In the genomic region with DNA sequence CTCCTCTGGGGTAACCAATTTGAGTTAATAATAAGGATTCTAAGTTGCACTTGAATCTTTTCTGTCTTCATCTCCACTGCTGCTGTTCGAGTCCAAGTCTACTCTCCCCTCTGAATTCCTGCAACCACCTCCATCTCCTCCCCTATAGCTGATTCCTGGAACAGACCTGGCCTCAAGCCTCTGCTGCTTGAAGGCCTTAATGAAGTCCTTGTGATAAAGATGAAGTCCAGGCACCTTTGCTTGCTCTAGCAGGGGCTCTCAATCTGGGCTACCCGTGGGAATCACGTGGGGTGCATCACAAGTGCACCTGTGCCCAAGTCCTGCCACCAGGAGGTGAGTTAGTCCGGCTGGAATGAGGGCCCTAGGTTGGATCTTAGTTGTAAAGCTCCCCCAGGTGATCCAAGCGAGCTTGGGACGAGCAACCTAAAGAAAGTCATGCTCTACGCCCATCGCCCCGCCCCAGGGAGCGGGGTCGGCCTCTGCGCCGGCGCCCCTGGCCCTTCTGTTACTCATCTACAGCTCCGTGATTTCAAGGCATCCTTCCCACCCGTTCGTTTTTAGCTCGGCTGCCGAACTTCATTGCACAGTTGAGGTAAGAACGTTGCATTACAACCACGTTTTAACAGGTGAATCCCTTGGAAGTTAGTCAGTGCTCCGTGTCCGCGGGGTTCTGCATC, we compare ENCODE assay signal across 8 cellular contexts. TPM values are rescaled to one million over a fixed set of nuclear protein-coding genes. Genes with fewer than 3 reads are reported as not detected.
A peak's percentile ranks its signal among the peaks of the same experiment; 100 is the strongest.
DNase-seq lines count a peak whose midpoint lies in the region; ATAC-seq, FAIRE-seq and TF ChIP-seq lines count a peak whose summit lies in the region.

No MANE protein-coding gene starts in this region.

- H3K27me3 Mint-ChIP-seq in activated T-cell treated with anti-CD3 and anti-CD28 coated beads, Interleukin-2, amount 50 U/mL, for 72 hours (ENCODE audit: low read depth) = no peaks in the 10 kb centered on the region

- peaks cover 2 to 4% of the 10 kb centered on the region in 2 donors for H3K36me3 ChIP-seq in small intestine (ENCODE audit: control insufficient read depth in 2 of 2, insufficient read depth in 2 of 2, low read length in 2 of 2)

- H3K27me3 ChIP-seq in right cardiac atrium (ENCODE audit: control insufficient read depth, insufficient read depth) (no peaks in the 10 kb centered on the region), small intestine (ENCODE audit: control insufficient read depth in 2 of 2, insufficient read depth in 2 of 2, low read length in 2 of 2) (no peaks in the 10 kb centered on the region)

- intact Hi-C loops in right cardiac atrium (cut with DNase I) = no loop called here

- TF ChIP-seq POLR2A in erythroblast (IDR thresholded peaks at IDR 0.05; ENCODE audit: low read length) = no peak

- H3K4me3 ChIP-seq in right cardiac atrium (ENCODE audit: low read length) (peak overlapping the region; percentile 83), small intestine (ENCODE audit: low read depth in 1 of 2, low read length in 2 of 2) (peak overlapping the region; percentile 73 to 74)

- FAIRE-seq in small intestine (lab: Jason Lieb, UNC) = no peak

- no peaks in the 10 kb centered on the region for H3K9me3 Mint-ChIP-seq in activated T-cell treated with anti-CD3 and anti-CD28 coated beads, Interleukin-2, amount 50 U/mL, for 72 hours

- peaks cover 36% of the 10 kb centered on the region for H3K4me1 Mint-ChIP-seq in activated T-cell treated with anti-CD3 and anti-CD28 coated beads, Interleukin-2, amount 50 U/mL, for 72 hours (ENCODE audit: low read depth)

- DNase-seq in COLO668 (lab: John Stamatoyannopoulos, UW; ENCODE audit: unreplicated experiment) (peak; percentile 75), right cardiac atrium (no peak), small intestine (peak; percentile 66), NCI-H2081 treated with DMSO at 0.1 percent for 48 hours (lab: John Stamatoyannopoulos, UW) (no peak), erythroblast (lab: John Stamatoyannopoulos, UW) (no peak)
- peak; percentile 16 to 17 for DNase-seq in activated T-cell treated with anti-CD3 and anti-CD28 coated beads, Interleukin-2, amount 50 U/mL, for 72 hours

- peak overlapping the region; percentile 65 for H3K27ac Mint-ChIP-seq in activated T-cell treated with anti-CD3 and anti-CD28 coated beads, Interleukin-2, amount 50 U/mL, for 72 hours

- H3K36me3 Mint-ChIP-seq in activated T-cell treated with anti-CD3 and anti-CD28 coated beads, Interleukin-2, amount 50 U/mL, for 72 hours (ENCODE audit: insufficient read depth in 2 of 2) = peaks cover 6 to 18% of the 10 kb centered on the region in 2 donors

- H3K4me1 ChIP-seq in right cardiac atrium (ENCODE audit: control insufficient read depth, insufficient read depth, low read length) (peaks cover 3% of the 10 kb centered on the region), small intestine (ENCODE audit: control insufficient read depth in 2 of 2, insufficient read depth in 1 of 2, low read depth in 1 of 2, low read length in 1 of 2) (peaks cover 0 to 2% of the 10 kb centered on the region in 2 donors)

- H3K27ac ChIP-seq in right cardiac atrium (ENCODE audit: low read length) = no peak overlapping the region
- peak overlapping the region; percentile 80 to 94 for H3K27ac ChIP-seq in small intestine (ENCODE audit: low read depth in 1 of 2, low read length in 1 of 2)

- H3K9me3 ChIP-seq in right cardiac atrium (ENCODE audit: control insufficient read depth, low read length) = no peaks in the 10 kb centered on the region
- no peaks in the 10 kb centered on the region for H3K9me3 ChIP-seq in small intestine (ENCODE audit: control insufficient read depth, low read depth)

- H3K4me3 Mint-ChIP-seq in activated T-cell treated with anti-CD3 and anti-CD28 coated beads, Interleukin-2, amount 50 U/mL, for 72 hours = peak overlapping the region; percentile 84 to 85

- WGBS in right cardiac atrium = 33% methylated on average over 24 of the region's 24 CpGs
- WGBS in small intestine, 3 donors = 15 to 30% (median 21%) methylated on average over 24 of the region's 24 CpGs

- ATAC-seq in HG02870 (IDR thresholded peaks at IDR 0.05; ENCODE audit: unreplicated experiment) (peak; percentile 20), right cardiac atrium (peak in 1 of 2 donors; percentile 1), HG03045 (IDR thresholded peaks at IDR 0.05; ENCODE audit: unreplicated experiment) (no peak)
- peak in 1 of 2 donors; percentile 12 for ATAC-seq in activated T-cell treated with anti-CD3 and anti-CD28 coated beads, Interleukin-2, amount 50 U/mL, for 72 hours (replicated peaks in 1 of 2)

RNA-seq across cellular contexts. Expression of a gene that starts 0.9 kb away (rescaled TPM):
- total RNA-seq in activated T-cell treated with anti-CD3 and anti-CD28 coated beads, Interleukin-2, amount 50 U/mL, for 72 hours = 10 to 100 TPM; 70.4 to 75.9 TPM
- 10 to 100 TPM; 56.5 to 71.2 (median 62.4) TPM for total RNA-seq in right cardiac atrium
- polyA plus RNA-seq in right cardiac atrium (98.2 TPM), small intestine (10 to 100 TPM; 50.5 to 79.2 (median 58.6) TPM)

RNA-seq across cellular contexts. Expression of a gene that starts 50.0 kb away (rescaled TPM):
- total RNA-seq in activated T-cell treated with anti-CD3 and anti-CD28 coated beads, Interleukin-2, amount 50 U/mL, for 72 hours = 10 to 100 TPM; 62.3 to 75.0 TPM
- 10 to 100 TPM; 14.1 to 19.7 (median 16.1) TPM for total RNA-seq in right cardiac atrium
- 13.1 TPM for polyA plus RNA-seq in right cardiac atrium
- polyA plus RNA-seq in small intestine = 10 to 100 TPM; 11.1 to 21.7 (median 15.2) TPM

RNA-seq across cellular contexts. Expression of a gene that starts 50.1 kb away (rescaled TPM):
- 100 to 1,000 TPM in 1 of 2 donors, 10 to 100 TPM in 1; 79.5 to 132 TPM for total RNA-seq in activated T-cell treated with anti-CD3 and anti-CD28 coated beads, Interleukin-2, amount 50 U/mL, for 72 hours
- total RNA-seq in right cardiac atrium = 100 to 1,000 TPM in 1 of 4 donors, 10 to 100 TPM in 3; 80.5 to 137 (median 84.2) TPM
- polyA plus RNA-seq in right cardiac atrium (126 TPM), small intestine (10 to 100 TPM; 30.6 to 50.8 (median 38.1) TPM)

Comparison
In these comparisons a context has a peak if more than half of its experiments do, and no peak if none do; other contexts are left out.
1. DNase-seq: peak in COLO668 (single experiment), activated T-cell treated with anti-CD3 and anti-CD28 coated beads, Interleukin-2, amount 50 U/mL, for 72 hours (2 of 2) and small intestine (single experiment); none in right cardiac atrium (0 of 3), NCI-H2081 treated with DMSO at 0.1 percent for 48 hours (single experiment) and erythroblast (0 of 2).